Comparison of ENCODE assay signal across 8 cellular contexts in genomic region chr3:14405120-14405885, GRCh38. TPM values are rescaled to one million over a fixed set of nuclear protein-coding genes. Genes with fewer than 3 reads are reported as not detected.
A peak's percentile ranks its signal among the peaks of the same experiment; 100 is the strongest.
DNase-seq lines count a peak whose midpoint lies in the region; ATAC-seq and TF ChIP-seq lines count a peak whose summit lies in the region.

No MANE protein-coding gene starts in this region.

- CTCF ChIA-PET in CD8-positive, alpha-beta memory T cell (lab: Charles Lee) = interaction anchor here (0.7 to 6.5 kb wide), 4 partner anchors 20 to 56 kb away, joined by 3 to 73 read pairs (median 33); no protein-coding TSS in a partner anchor

- peaks cover 40 to 66% (median 57%) of the 10 kb centered on the region in 3 donors for H3K4me1 Mint-ChIP-seq in CD8-positive, alpha-beta memory T cell
- H3K4me1 Mint-ChIP-seq in dendritic cell treated with granulocyte-macrophage colony-stimulating factor and Interleukin-4, amounts not matched to agents 40 ng/mL and 50 ng/mL, for 4 days (ENCODE audit: low read depth) = peaks cover 73% of the 10 kb centered on the region

- no peak for TF ChIP-seq POLR2A in ovary (IDR thresholded peaks at IDR 0.05)

- intact Hi-C loops in dendritic cell treated with granulocyte-macrophage colony-stimulating factor and Interleukin-4, amounts not matched to agents 40 ng/mL and 50 ng/mL, for 4 days (cut with micrococcal nuclease) = no loop called here
- intact Hi-C loops in ovary (cut with DNase I) = loop anchor here in 3 of 4 donors (5.0 to 10.0 kb wide), 3 partner anchors 37 to 201 kb away; no protein-coding TSS in a partner anchor

- peak overlapping the region in 7 of 8 donors; percentile 8 to 90 (median 63) for H3K27ac Mint-ChIP-seq in CD8-positive, alpha-beta memory T cell
- H3K27ac Mint-ChIP-seq in dendritic cell treated with granulocyte-macrophage colony-stimulating factor and Interleukin-4, amounts not matched to agents 40 ng/mL and 50 ng/mL, for 4 days = peak overlapping the region; percentile 96

- H3K9ac ChIP-seq in NT2/D1 (ENCODE audit: insufficient read length, low read depth) = peak overlapping the region; percentile 99

- no peak for TF ChIP-seq CTCF in ovary (IDR thresholded peaks at IDR 0.05)

- peak overlapping the region; percentile 89 for H3K27ac ChIP-seq in CD8-positive, alpha-beta memory T cell (ENCODE audit: low read depth, low read length)
- H3K27ac ChIP-seq in ovary = peak overlapping the region in 1 of 2 donors; percentile 18
- no peak overlapping the region for H3K27ac ChIP-seq in substantia nigra (ENCODE audit: low read depth, low read length, poor library complexity, severe bottlenecking)

- no peak overlapping the region for H3K4me3 ChIP-seq in CD8-positive, alpha-beta memory T cell (ENCODE audit: low read length)
- H3K4me3 ChIP-seq in NT2/D1 (ENCODE audit: insufficient read length, low read depth) (no peak overlapping the region), ovary (peak overlapping the region; percentile 43)

- POLR2A ChIA-PET in CD8-positive, alpha-beta memory T cell (lab: Charles Lee) = interaction anchor here (0.9 to 4.3 kb wide), 2 partner anchors 19 to 27 kb away, joined by 4 to 66 read pairs; no protein-coding TSS in a partner anchor

- TF ChIP-seq EP300 in ovary (IDR thresholded peaks at IDR 0.05) = no peak

- H3K27me3 Mint-ChIP-seq in CD8-positive, alpha-beta memory T cell = no peaks in the 10 kb centered on the region
- peaks cover 19% of the 10 kb centered on the region for H3K27me3 Mint-ChIP-seq in dendritic cell treated with granulocyte-macrophage colony-stimulating factor and Interleukin-4, amounts not matched to agents 40 ng/mL and 50 ng/mL, for 4 days

- H3K9me3 Mint-ChIP-seq in CD8-positive, alpha-beta memory T cell = no peaks in the 10 kb centered on the region
- H3K9me3 Mint-ChIP-seq in dendritic cell treated with granulocyte-macrophage colony-stimulating factor and Interleukin-4, amounts not matched to agents 40 ng/mL and 50 ng/mL, for 4 days = no peaks in the 10 kb centered on the region

- H3K27me3 ChIP-seq in CD8-positive, alpha-beta memory T cell (ENCODE audit: insufficient read depth, low read length, poor library complexity, severe bottlenecking) = no peaks in the 10 kb centered on the region
- H3K27me3 ChIP-seq in NT2/D1 (ENCODE audit: insufficient read depth, insufficient read length) (peaks cover 4% of the 10 kb centered on the region), ovary (no peaks in the 10 kb centered on the region)

- no peaks in the 10 kb centered on the region for H3K36me3 ChIP-seq in CD8-positive, alpha-beta memory T cell (ENCODE audit: insufficient read depth, low read length)
- H3K36me3 ChIP-seq in NT2/D1 (ENCODE audit: insufficient read depth, insufficient read length, low read length) (peaks cover 55% of the 10 kb centered on the region), ovary (no peaks in the 10 kb centered on the region)

- peaks cover 37% of the 10 kb centered on the region for H3K4me1 ChIP-seq in CD8-positive, alpha-beta memory T cell (ENCODE audit: insufficient read depth, low read length)
- H3K4me1 ChIP-seq in NT2/D1 (ENCODE audit: insufficient read depth, insufficient read length) = peaks cover 20% of the 10 kb centered on the region
- peaks cover 7% of the 10 kb centered on the region for H3K4me1 ChIP-seq in ovary (ENCODE audit: insufficient read depth)

- H3K36me3 Mint-ChIP-seq in CD8-positive, alpha-beta memory T cell = peaks cover 0 to 31% (median 4%) of the 10 kb centered on the region in 3 donors
- H3K36me3 Mint-ChIP-seq in dendritic cell treated with granulocyte-macrophage colony-stimulating factor and Interleukin-4, amounts not matched to agents 40 ng/mL and 50 ng/mL, for 4 days (ENCODE audit: low read depth) = peaks cover 66% of the 10 kb centered on the region

- peak overlapping the region in 5 of 7 donors; percentile 26 to 100 (median 59) for H3K4me3 Mint-ChIP-seq in CD8-positive, alpha-beta memory T cell
- H3K4me3 Mint-ChIP-seq in dendritic cell treated with granulocyte-macrophage colony-stimulating factor and Interleukin-4, amounts not matched to agents 40 ng/mL and 50 ng/mL, for 4 days = peak overlapping the region; percentile 96

- ATAC-seq in GM18498 (IDR thresholded peaks at IDR 0.05; ENCODE audit: unreplicated experiment) = no peak

- H3K9me3 ChIP-seq in CD8-positive, alpha-beta memory T cell (ENCODE audit: low read length) = no peaks in the 10 kb centered on the region
- no peaks in the 10 kb centered on the region for H3K9me3 ChIP-seq in NT2/D1 (ENCODE audit: insufficient read depth, low read length)
- H3K9me3 ChIP-seq in ovary = no peaks in the 10 kb centered on the region

- WGBS in ovary, 3 donors = 8 to 17% (median 16%) methylated on average over 7 of the region's 7 CpGs

- DNase-seq in CD8-positive, alpha-beta memory T cell = no peak
- DNase-seq in NT2/D1 (ENCODE audit: low read depth, low spot score) (no peak), ovary (no peak), substantia nigra (lab: John Stamatoyannopoulos, UW) (no peak), MV-4-11 (lab: John Stamatoyannopoulos, UW) (no peak), hippocampal formation (lab: John Stamatoyannopoulos, UW) (no peak)

RNA-seq across cellular contexts. Expression of gene SLC6A6, which starts 2.9 kb away (rescaled TPM):
- total RNA-seq in CD8-positive, alpha-beta memory T cell = 10 to 100 TPM; 44.5 to 44.6 TPM
- polyA plus RNA-seq in CD8-positive, alpha-beta memory T cell = 6.6 TPM
- total RNA-seq in ovary = 100 to 1,000 TPM in 3 of 7 donors, 10 to 100 TPM in 4; 32.5 to 141 (median 80.5) TPM
- polyA plus RNA-seq in ovary = 10 to 100 TPM; 37.6 to 81.1 TPM
